Comparison of ENCODE assay signal across 10 cellular contexts in the genomic region with DNA sequence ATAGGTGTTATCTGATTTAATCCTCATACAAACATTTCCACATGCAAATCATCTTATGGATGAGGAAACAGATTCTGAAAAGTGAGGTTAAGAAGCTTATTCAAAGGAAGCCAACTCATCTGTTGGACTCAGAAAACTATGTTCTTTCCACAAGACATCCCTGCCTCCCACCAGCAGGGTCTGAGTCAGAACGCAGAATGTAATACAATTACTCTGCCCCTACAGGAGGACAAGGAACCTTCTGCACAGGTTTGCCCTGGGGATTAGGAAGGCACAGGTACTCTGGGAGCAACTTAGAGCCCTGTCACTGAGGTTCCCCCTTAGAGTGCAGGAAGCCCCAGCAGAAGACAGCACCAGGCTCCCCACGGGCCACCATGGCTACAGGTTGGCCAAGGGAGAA.
A peak's percentile ranks its signal among the peaks of the same experiment; 100 is the strongest.
DNase-seq lines count a peak whose midpoint lies in the region; ATAC-seq, FAIRE-seq and TF ChIP-seq lines count a peak whose summit lies in the region.
"Had no signal": no experiment of that assay in that cellular context is flagged by ENCODE, and none has a peak within 500 bp of the region (broad histone marks: within the 10 kb centered on the region; RNA-seq: fewer than 3 reads in every experiment).

No MANE protein-coding gene starts in this region.

- TF ChIP-seq POLR2A in heart left ventricle (IDR thresholded peaks at IDR 0.05) = no peak
- no peak for TF ChIP-seq POLR2A in vagina (IDR thresholded peaks at IDR 0.05)

- ATAC-seq in heart left ventricle (no peak), Right ventricle myocardium inferior (no peak), left colon (peak; percentile 0)

- H3K9me3 ChIP-seq in heart left ventricle = no peaks in the 10 kb centered on the region
- H3K9me3 ChIP-seq in vagina = no peaks in the 10 kb centered on the region

- H3K36me3 ChIP-seq in heart left ventricle (peaks cover 0 to 36% (median under 1%) of the 10 kb centered on the region in 9 donors), bronchial epithelial cell (ENCODE audit: control insufficient read depth, insufficient read depth, low read length) (no peaks in the 10 kb centered on the region), vagina (no peaks in the 10 kb centered on the region)

- DNase-seq in heart left ventricle = no peak
- DNase-seq in Right ventricle myocardium inferior (ENCODE audit: missing footprints) = no peak
- DNase-seq in bronchial epithelial cell (ENCODE audit: low read depth) = peak; percentile 92
- DNase-seq in left colon = no peak
- DNase-seq in vagina (ENCODE audit: extremely low spot score in 2 of 2) = no peak
- DNase-seq in LoVo (ENCODE audit: low spot score) = no peak
- no peak for DNase-seq in SIG-M5 (lab: John Stamatoyannopoulos, UW)
- DNase-seq in NCI-H1436 (lab: John Stamatoyannopoulos, UW) = no peak
- DNase-seq: activated CD4-positive, alpha-beta T cell treated with anti-CD3 and anti-CD28 coated beads, Interleukin-2, amount 50 U/mL, for 1 hour; NCI-H524 had no signal

- H3K4me3 ChIP-seq in heart left ventricle (peak overlapping the region in 9 of 12 donors; percentile 39 to 59 (median 50)), bronchial epithelial cell (ENCODE audit: low read depth, low read length) (no peak overlapping the region), vagina (no peak overlapping the region)

- H3K4me1 ChIP-seq in heart left ventricle (peaks cover 15 to 71% (median 49%) of the 10 kb centered on the region in 12 donors), vagina (peaks cover 53% of the 10 kb centered on the region)

- H3K27me3 ChIP-seq in heart left ventricle (no peaks in the 10 kb centered on the region), bronchial epithelial cell (ENCODE audit: control insufficient read depth, insufficient read depth, low read length) (no peaks in the 10 kb centered on the region), vagina (no peaks in the 10 kb centered on the region)

- peak overlapping the region; percentile 83 to 95 (median 92) for H3K27ac ChIP-seq in heart left ventricle
- H3K27ac ChIP-seq in vagina = peak overlapping the region; percentile 91

- intact Hi-C loops in heart left ventricle (cut with DNase I) = loop anchor here in 6 of 10 donors (5.0 kb wide), 3 partner anchors 34 to 59 kb away; no protein-coding TSS in a partner anchor
- intact Hi-C loops in Right ventricle myocardium inferior (cut with DNase I) = loop anchor here (5.0 kb wide), 1 partner anchor 34 kb away; no protein-coding TSS in a partner anchor
- intact Hi-C loops in left colon (cut with DNase I, micrococcal nuclease) = no loop called here
- intact Hi-C loops in vagina (cut with DNase I) = no loop called here

- FAIRE-seq in bronchial epithelial cell (lab: Jason Lieb, UNC) = no peak

- TF ChIP-seq CTCF in heart left ventricle (IDR thresholded peaks at IDR 0.05) (peak in 2 of 12 donors; percentile 8 to 11), bronchial epithelial cell (IDR thresholded peaks at IDR 0.05; ENCODE audit: insufficient read depth, low read length, severe bottlenecking) (peak; percentile 44), vagina (IDR thresholded peaks at IDR 0.05) (no peak)

- WGBS in heart left ventricle, 4 donors = 40 to 64% (median 49%) methylated on average over 2 of the region's 2 CpGs

Comparison
In these comparisons a context has a peak if more than half of its experiments do, and no peak if none do; other contexts are left out.
1. H3K4me3 ChIP-seq: peak in heart left ventricle (9 of 12); none in bronchial epithelial cell (single experiment) and vagina (0 of 2).
2. intact Hi-C loops: an anchor here in heart left ventricle (5.0 kb wide) and Right ventricle myocardium inferior (5.0 kb wide); none called in left colon and vagina.